In genomic region chr19:39345956-39346355, GRCh38 we compare ENCODE assay signal across 17 cellular contexts. TPM values are rescaled to one million over a fixed set of nuclear protein-coding genes. Genes with fewer than 3 reads are reported as not detected.
DNase-seq lines count a peak whose midpoint lies in the region; ATAC-seq and TF ChIP-seq lines count a peak whose summit lies in the region.
"Had no signal": no experiment of that assay in that cellular context is flagged by ENCODE, and none has a peak within 500 bp of the region (broad histone marks: within the 10 kb centered on the region; RNA-seq: fewer than 3 reads in every experiment).

No MANE protein-coding gene starts in this region.

- intact Hi-C loops in upper lobe of right lung (cut with DNase I): no loop called here

- ATAC-seq in HG03135 (IDR thresholded peaks at IDR 0.05; ENCODE audit: unreplicated experiment): no peak
- no peak for ATAC-seq in HG02571 (IDR thresholded peaks at IDR 0.05; ENCODE audit: unreplicated experiment)
- ATAC-seq in upper lobe of right lung: no peak
- ATAC-seq: HepG2, lower lobe of right lung, T-cell had no signal

- H3K27me3 ChIP-seq in upper lobe of right lung: no peaks in the 10 kb centered on the region

- peak overlapping the region; percentile 25 to 43 (median 37) for H3K27ac Mint-ChIP-seq in nephron

- peaks cover 14% of the 10 kb centered on the region for H3K36me3 ChIP-seq in upper lobe of right lung

- no peaks in the 10 kb centered on the region for H3K9me3 ChIP-seq in upper lobe of right lung
- H3K9me3 ChIP-seq: lower lobe of right lung had no signal

- H3K4me3 ChIP-seq in AG10803 (ENCODE audit: low read length) (no peak overlapping the region), HFF-Myc (replicated peaks; ENCODE audit: low read depth, low read length) (no peak overlapping the region), choroid plexus epithelial cell (ENCODE audit: low read depth, low read length) (no peak overlapping the region), upper lobe of right lung (no peak overlapping the region)
- H3K4me3 ChIP-seq: lower lobe of right lung had no signal

- in situ Hi-C loops in KBM-7 (cut with MboI; ENCODE audit: low pct_unique_long_range_greater_than_20kb, low sequenced_read_pairs): no loop called here

- no peaks in the 10 kb centered on the region for H3K9me3 Mint-ChIP-seq in nephron
- H3K9me3 Mint-ChIP-seq: activated CD4-positive, alpha-beta T cell treated with anti-CD3 and anti-CD28 coated beads, Interleukin-2, amount 10 ng/mL, durations not matched to agents 24 days and 14 days; T-cell had no signal

- H3K4me1 Mint-ChIP-seq in nephron: peaks cover 68% of the 10 kb centered on the region

- TF ChIP-seq CTCF in AG10803 (conservative IDR thresholded peaks at IDR 0.05; ENCODE audit: low read length): peak; percentile 13
- peak; percentile 7 for TF ChIP-seq CTCF in HFF-Myc (IDR thresholded peaks at IDR 0.05; ENCODE audit: low read depth, low read length, missing control alignments)
- peak; percentile 43 for TF ChIP-seq CTCF in choroid plexus epithelial cell (conservative IDR thresholded peaks at IDR 0.05; ENCODE audit: low read depth, low read length)
- TF ChIP-seq CTCF in nephron (IDR thresholded peaks at IDR 0.05; ENCODE audit: unreplicated experiment in 3 of 3): no peak
- TF ChIP-seq CTCF in upper lobe of right lung (IDR thresholded peaks at IDR 0.05): no peak

- no peaks in the 10 kb centered on the region for H3K27me3 Mint-ChIP-seq in nephron (ENCODE audit: low read depth)
- H3K27me3 Mint-ChIP-seq: activated CD4-positive, alpha-beta T cell treated with anti-CD3 and anti-CD28 coated beads, Interleukin-2, amount 10 ng/mL, durations not matched to agents 24 days and 14 days; T-cell had no signal

- H3K27ac ChIP-seq in upper lobe of right lung: no peak overlapping the region
- H3K27ac ChIP-seq: lower lobe of right lung had no signal

- H3K4me3 Mint-ChIP-seq in nephron: peak overlapping the region; percentile 92 to 94 (median 93)

- DNase-seq in AG10803 (ENCODE audit: low read depth): no peak
- DNase-seq in HFF-Myc (ENCODE audit: extremely low read depth, low read depth): no peak
- DNase-seq in choroid plexus epithelial cell (ENCODE audit: low read depth): no peak
- DNase-seq in KBM-7: no peak
- no peak for DNase-seq in upper lobe of right lung
- DNase-seq: activated CD4-positive, alpha-beta T cell treated with anti-CD3 and anti-CD28 coated beads, Interleukin-2, amount 10 ng/mL, durations not matched to agents 24 days and 14 days; AML-193; cerebellar nuclear complex; GF-D8; lower lobe of right lung; NCI-H1436; NCI-H446; T-cell had no signal

- peaks cover 29% of the 10 kb centered on the region for H3K4me1 ChIP-seq in upper lobe of right lung

- peaks cover 38% of the 10 kb centered on the region for H3K36me3 Mint-ChIP-seq in nephron (ENCODE audit: low read depth)

RNA-seq across cellular contexts. Expression of gene SAMD4B, which starts 3.7 kb away (rescaled TPM):
- 81.2 TPM for total RNA-seq in upper lobe of right lung

RNA-seq across cellular contexts. Expression of gene GMFG, which starts 10.1 kb away (rescaled TPM):
- total RNA-seq in upper lobe of right lung: 113 TPM

RNA-seq across cellular contexts. Expression of gene LRFN1, which starts 25.3 kb away (rescaled TPM):
- total RNA-seq in upper lobe of right lung: 2.2 TPM

RNA-seq across cellular contexts. Expression of gene PAF1, which starts 45.0 kb away (rescaled TPM):
- 33.3 TPM for total RNA-seq in upper lobe of right lung

RNA-seq across cellular contexts. Expression of gene MED29, which starts 45.2 kb away (rescaled TPM):
- total RNA-seq in upper lobe of right lung: 28.8 TPM

Comparison
In these comparisons a context has a peak if more than half of its experiments do, and no peak if none do; other contexts are left out.
1. CTCF ChIP-seq: peak in AG10803 (single experiment), HFF-Myc (single experiment) and choroid plexus epithelial cell (single experiment); none in nephron (0 of 3) and upper lobe of right lung (single experiment).